ENCODE assay signal across 8 cellular contexts in the genomic region with DNA sequence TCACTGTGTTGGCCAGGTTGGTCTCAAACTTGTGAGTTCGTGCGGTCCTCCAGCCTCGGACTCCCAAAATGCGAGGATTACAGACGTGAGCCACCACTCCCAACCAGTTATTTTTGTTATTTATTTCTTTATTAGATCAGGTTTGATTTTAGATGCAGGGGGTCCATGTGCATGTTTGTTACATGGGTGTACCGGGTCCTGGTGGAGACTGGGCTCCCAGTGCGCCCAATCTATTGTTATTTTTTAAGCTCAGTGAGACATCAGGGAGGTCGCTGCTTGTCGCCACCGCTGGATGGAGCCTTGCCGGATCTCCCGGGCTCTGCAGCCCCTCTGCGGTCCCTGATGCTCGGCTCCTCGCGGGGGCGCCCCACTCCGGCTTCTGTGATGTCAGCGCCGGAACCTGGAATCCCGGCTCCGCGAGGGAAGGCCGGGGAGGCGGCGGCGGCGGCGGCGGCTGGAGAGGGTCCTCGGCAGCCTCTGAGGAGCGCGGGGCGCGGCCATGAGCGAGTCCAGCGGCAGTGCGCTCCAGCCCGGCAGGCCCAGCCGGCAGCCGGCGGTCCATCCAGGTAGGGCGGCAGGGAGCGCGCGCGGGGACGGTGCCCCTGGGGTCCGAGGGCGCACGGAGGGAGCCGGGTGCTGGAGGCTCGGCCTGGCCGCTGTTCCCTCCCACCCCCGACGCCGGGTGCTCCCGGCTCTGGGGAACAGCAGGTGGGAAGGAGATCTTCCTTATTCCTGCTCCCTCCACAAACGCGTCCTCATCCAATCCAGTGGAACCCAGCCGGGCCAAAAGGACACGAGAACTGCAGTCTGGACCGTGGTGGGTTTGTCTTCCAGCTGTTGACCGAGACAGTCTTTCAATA.
DNase-seq lines count a peak whose midpoint lies in the region; ATAC-seq and TF ChIP-seq lines count a peak whose summit lies in the region.

TSS of gene TMC7 (plus strand) at position 370 of the 860 bp plus-strand sequence. CDS start at position 500, 130 bp downstream.

- ATAC-seq in HG03571 (IDR thresholded peaks at IDR 0.05; ENCODE audit: unreplicated experiment), result no peak
- ATAC-seq in GM19035 (IDR thresholded peaks at IDR 0.05; ENCODE audit: unreplicated experiment), result no peak

- peak; percentile 90 for DNase-seq in DMS53 (lab: John Stamatoyannopoulos, UW)
- DNase-seq in LoVo (ENCODE audit: low spot score), result peak; percentile 92
- DNase-seq in RKO (ENCODE audit: low spot score), result peak; percentile 91
- DNase-seq in cardiac fibroblast (ENCODE audit: low read depth in 2 of 2), result peak; percentile 82 to 83
- peak; percentile 92 for DNase-seq in iPS-NIHi11 (ENCODE audit: low spot score)
- peak; percentile 45 for DNase-seq in skeletal muscle cell (ENCODE audit: low read depth)

- H3K4me3 ChIP-seq in cardiac fibroblast (replicated peaks in 1 of 2; ENCODE audit: low read depth in 2 of 2, low read length in 2 of 2) (peak within 1 kb of the TSS; percentile 45 to 55), skeletal muscle cell (ENCODE audit: low read depth, low read length) (peak within 1 kb of the TSS; percentile 54)

- peak; percentile 87 for TF ChIP-seq CTCF in cardiac fibroblast (IDR thresholded peaks at IDR 0.05; ENCODE audit: low read depth, low read length)
